Comparison of ENCODE assay signal across 25 cellular contexts in genomic region chr1:43770111-43770510, GRCh38.
"Had no signal": no experiment of that assay in that cellular context is flagged by ENCODE, and none has a peak within 500 bp of the region (broad histone marks: within the 10 kb centered on the region; RNA-seq: fewer than 3 reads in every experiment).

No MANE protein-coding gene starts in this region.

- H3K4me3 Mint-ChIP-seq: natural killer cell; neural progenitor cell; stimulated activated effector memory CD8-positive, alpha-beta T cell treated with anti-CD3 and anti-CD28 coated beads, Interleukin-12 subunit alpha, Interleukin-12 subunit beta, amount 100 ng/mL, for 72 hours; type B pancreatic cell had no signal

- H3K27me3 Mint-ChIP-seq: progenitor cell of endocrine pancreas, type B pancreatic cell had no signal

- H3K27me3 ChIP-seq: colonic mucosa, dorsolateral prefrontal cortex, heart left ventricle, neural progenitor cell, pancreas, suprapubic skin, thyroid gland had no signal

- H2AFZ ChIP-seq: neural progenitor cell had no signal

- H3K27ac Mint-ChIP-seq: natural killer cell; neural progenitor cell; progenitor cell of endocrine pancreas; stimulated activated effector memory CD8-positive, alpha-beta T cell treated with anti-CD3 and anti-CD28 coated beads, Interleukin-12 subunit alpha, Interleukin-12 subunit beta, amount 100 ng/mL, for 72 hours; type B pancreatic cell had no signal

- H3K9me3 ChIP-seq: colonic mucosa, heart left ventricle, pancreas, suprapubic skin, thyroid gland had no signal

- H3K4me2 ChIP-seq: neural progenitor cell, smooth muscle cell had no signal

- FAIRE-seq: frontal cortex, pancreas, urothelium cell line had no signal

- H3K4me1 ChIP-seq: colonic mucosa, pancreas had no signal

- H3K9me3 Mint-ChIP-seq: natural killer cell; neural progenitor cell; stimulated activated effector memory CD8-positive, alpha-beta T cell treated with anti-CD3 and anti-CD28 coated beads, Interleukin-12 subunit alpha, Interleukin-12 subunit beta, amount 100 ng/mL, for 72 hours; type B pancreatic cell had no signal

- H3K27ac ChIP-seq: colonic mucosa, dorsolateral prefrontal cortex, heart left ventricle, neural progenitor cell, pancreas, suprapubic skin, thyroid gland had no signal

- H3K4me1 Mint-ChIP-seq: stimulated activated effector memory CD8-positive, alpha-beta T cell treated with anti-CD3 and anti-CD28 coated beads, Interleukin-12 subunit alpha, Interleukin-12 subunit beta, amount 100 ng/mL, for 72 hours had no signal

- H3K36me3 Mint-ChIP-seq: natural killer cell had no signal

- ATAC-seq: esophagus mucosa; heart left ventricle; left lobe of liver; natural killer cell; pancreas; right cardiac atrium; stimulated activated effector memory CD8-positive, alpha-beta T cell treated with anti-CD3 and anti-CD28 coated beads, Interleukin-12 subunit alpha, Interleukin-12 subunit beta, amount 100 ng/mL, for 72 hours; stimulated activated naive CD8-positive, alpha-beta T cell treated with anti-CD3 and anti-CD28 coated beads, Interleukin-15, Interleukin-2, amounts not matched to agents 100 U/mL and 50 U/mL, for 24 hours had no signal

- H3K4me3 ChIP-seq: colonic mucosa, dorsolateral prefrontal cortex, heart left ventricle, neural progenitor cell, pancreas, smooth muscle cell, suprapubic skin, thyroid gland had no signal

- DNase-seq: colonic mucosa; dorsolateral prefrontal cortex; effector CD8-positive, alpha-beta T cell; heart left ventricle; hippocampal formation; islet precursor cell; mammary epithelial cell; natural killer cell; nucleus accumbens; pancreas; right cardiac atrium; stimulated activated CD4-positive, alpha-beta T cell treated with anti-CD3 and anti-CD28 coated beads, Interleukin-2, amount 100 ng/mL, for 48 hours; stimulated activated CD8-positive, alpha-beta memory T cell treated with anti-CD3 and anti-CD28 coated beads, Interleukin-4, amount 100 ng/mL, for 48 hours; stimulated activated naive CD8-positive, alpha-beta T cell treated with anti-CD3 and anti-CD28 coated beads, Interleukin-15, Interleukin-2, amounts not matched to agents 100 U/mL and 50 U/mL, for 24 hours; thyroid gland had no signal

- H3K9ac ChIP-seq: neural progenitor cell had no signal

- H3K36me3 ChIP-seq: colonic mucosa, neural progenitor cell, pancreas, suprapubic skin, thyroid gland had no signal
